ENCODE assay signal across 28 cellular contexts in genomic region chr17:55228683-55229192, GRCh38. TPM values are rescaled to one million over a fixed set of nuclear protein-coding genes. Genes with fewer than 3 reads are reported as not detected.
"Had no signal": no experiment of that assay in that cellular context is flagged by ENCODE, and none has a peak within 500 bp of the region (broad histone marks: within the 10 kb centered on the region; RNA-seq: fewer than 3 reads in every experiment).

No MANE protein-coding gene starts in this region.

- H3K4me3 ChIP-seq: colonic mucosa, esophagus squamous epithelium, prostate gland, right atrium auricular region, smooth muscle cell, testis, tibial artery had no signal

- H3K4me2 ChIP-seq: smooth muscle cell had no signal

- H3K27ac ChIP-seq: colonic mucosa, esophagus squamous epithelium, prostate gland, right atrium auricular region, testis, tibial artery had no signal

- FAIRE-seq: frontal cortex, kidney, urothelium cell line had no signal

- H3K9me3 ChIP-seq: colonic mucosa, prostate gland, right atrium auricular region, testis, tibial artery had no signal

- ATAC-seq: left lobe of liver; naive thymus-derived CD4-positive, alpha-beta T cell; sciatic nerve had no signal

- H3K36me3 ChIP-seq: colonic mucosa, esophagus squamous epithelium, prostate gland, right atrium auricular region, tibial artery had no signal

- DNase-seq: colonic mucosa; effector CD8-positive, alpha-beta T cell; endodermal cell; esophagus squamous epithelium; hypothalamus; immature natural killer cell; kidney; mammary epithelial cell; mesendoderm; midbrain; naive thymus-derived CD4-positive, alpha-beta T cell; nephron progenitor cell; nucleus accumbens; stimulated activated CD4-positive, alpha-beta T cell treated with anti-CD3 and anti-CD28 coated beads, Interleukin-12 subunit alpha, Interleukin-12 subunit beta, amount 100 ng/mL, for 4 hours; stimulated activated CD4-positive, alpha-beta T cell treated with anti-CD3 and anti-CD28 coated beads, Interleukin-1b, Interleukin-23, amount 100 ng/mL, for 48 hours; stimulated activated CD4-positive, alpha-beta T cell treated with anti-CD3 and anti-CD28 coated beads, Interleukin-4, amount 100 ng/mL, for 1 hour; stimulated activated CD8-positive, alpha-beta memory T cell treated with anti-CD3 and anti-CD28 coated beads, Interleukin-4, amount 100 ng/mL, for 48 hours; stimulated activated naive CD4-positive, alpha-beta T cell; substantia nigra; testis; tibial artery had no signal

- H3K4me1 ChIP-seq: colonic mucosa, prostate gland, right atrium auricular region, testis, tibial artery had no signal

- H3K27me3 ChIP-seq: colonic mucosa, esophagus squamous epithelium, right atrium auricular region, testis, tibial artery had no signal

RNA-seq across cellular contexts. Expression of gene HLF, which starts 36.0 kb away (rescaled TPM):
- total RNA-seq: endodermal cell, smooth muscle cell had no signal
- polyA plus RNA-seq: immature natural killer cell had no signal
